ENCODE assay signal across 8 cellular contexts in genomic region chr2:1750935-1751767, GRCh38. TPM values are rescaled to one million over a fixed set of nuclear protein-coding genes. Genes with fewer than 3 reads are reported as not detected.
DNase-seq lines count a peak whose midpoint lies in the region; ATAC-seq and TF ChIP-seq lines count a peak whose summit lies in the region.

No MANE protein-coding gene starts in this region.

- H3K27me3 ChIP-seq in GM06990 (replicated peaks; ENCODE audit: control insufficient read depth, insufficient read depth, low read length), result no peaks in the 10 kb centered on the region
- H3K27me3 ChIP-seq in gastroesophageal sphincter, result peaks cover 19% of the 10 kb centered on the region
- no peaks in the 10 kb centered on the region for H3K27me3 ChIP-seq in parathyroid adenoma (ENCODE audit: control insufficient read depth, insufficient read depth, low read length)

- TF ChIP-seq POLR2A in gastroesophageal sphincter (IDR thresholded peaks at IDR 0.05), result no peak

- H3K9me3 ChIP-seq in gastroesophageal sphincter (no peaks in the 10 kb centered on the region), parathyroid adenoma (ENCODE audit: control insufficient read depth, low read length) (no peaks in the 10 kb centered on the region)

- no peak overlapping the region for H3K4me2 ChIP-seq in parathyroid adenoma (ENCODE audit: low read length)

- H3K4me3 ChIP-seq in GM06990 (replicated peaks; ENCODE audit: low read depth, low read length), result no peak overlapping the region
- H3K4me3 ChIP-seq in gastroesophageal sphincter, result no peak overlapping the region
- H3K4me3 ChIP-seq in parathyroid adenoma (ENCODE audit: low read depth, low read length), result no peak overlapping the region

- H3K36me3 ChIP-seq in GM06990 (ENCODE audit: control insufficient read depth, insufficient read depth, low read length) (no peaks in the 10 kb centered on the region), gastroesophageal sphincter (no peaks in the 10 kb centered on the region), parathyroid adenoma (ENCODE audit: control insufficient read depth, insufficient read depth, low read length) (no peaks in the 10 kb centered on the region)

- ATAC-seq in HG03432 (IDR thresholded peaks at IDR 0.05; ENCODE audit: unreplicated experiment) (peak; percentile 69), gastroesophageal sphincter (peak; percentile 84), HG03135 (IDR thresholded peaks at IDR 0.05; ENCODE audit: unreplicated experiment) (no peak), HG03520 (IDR thresholded peaks at IDR 0.05; ENCODE audit: unreplicated experiment) (no peak)
- ATAC-seq in activated T-cell treated with anti-CD3 and anti-CD28 coated beads, Interleukin-2, amount 50 U/mL, for 4 hours, result peak; percentile 67

- no peak for DNase-seq in GM06990 (ENCODE audit: extremely low read depth, insufficient read length)
- peak; percentile 74 for DNase-seq in NCI-H748 (lab: John Stamatoyannopoulos, UW; ENCODE audit: unreplicated experiment)
- peak; percentile 29 for DNase-seq in activated T-cell treated with anti-CD3 and anti-CD28 coated beads, Interleukin-2, amount 50 U/mL, for 4 hours

- peak; percentile 58 for TF ChIP-seq CTCF in GM06990 (IDR thresholded peaks at IDR 0.05; ENCODE audit: insufficient read depth, low read length, poor library complexity, severe bottlenecking)
- peak in 3 of 4 experiments; percentile 78 to 94 (median 83) for TF ChIP-seq CTCF in gastroesophageal sphincter (IDR thresholded peaks at IDR 0.05)
- TF ChIP-seq CTCF in parathyroid adenoma (IDR thresholded peaks at IDR 0.05), result peak; percentile 80

- peaks cover 19% of the 10 kb centered on the region for H3K27me3 Mint-ChIP-seq in activated T-cell treated with anti-CD3 and anti-CD28 coated beads, Interleukin-2, amount 50 U/mL, for 4 hours (ENCODE audit: low read depth)

- H3K79me2 ChIP-seq in parathyroid adenoma, result no peaks in the 10 kb centered on the region

- no peak overlapping the region for H3K4me3 Mint-ChIP-seq in activated T-cell treated with anti-CD3 and anti-CD28 coated beads, Interleukin-2, amount 50 U/mL, for 4 hours

- peaks cover 3% of the 10 kb centered on the region for H3K9me3 Mint-ChIP-seq in activated T-cell treated with anti-CD3 and anti-CD28 coated beads, Interleukin-2, amount 50 U/mL, for 4 hours

- 23 to 70% methylated on average over 7 to 13 of the region's 24 CpGs for WGBS in gastroesophageal sphincter (ENCODE audit: low coverage in 1 of 2), 2 donors

- H3K4me1 Mint-ChIP-seq in activated T-cell treated with anti-CD3 and anti-CD28 coated beads, Interleukin-2, amount 50 U/mL, for 4 hours (ENCODE audit: low read depth), result peaks cover 2% of the 10 kb centered on the region

- H3K27ac ChIP-seq in gastroesophageal sphincter, result peak overlapping the region in 2 of 4 donors; percentile 39 to 63
- no peak overlapping the region for H3K27ac ChIP-seq in parathyroid adenoma

- H3K4me1 ChIP-seq in gastroesophageal sphincter, result peaks cover 0 to 18% (median 0%) of the 10 kb centered on the region in 3 donors
- no peaks in the 10 kb centered on the region for H3K4me1 ChIP-seq in parathyroid adenoma

- H3K36me3 Mint-ChIP-seq in activated T-cell treated with anti-CD3 and anti-CD28 coated beads, Interleukin-2, amount 50 U/mL, for 4 hours (ENCODE audit: insufficient read depth), result no peaks in the 10 kb centered on the region

- no peak overlapping the region for H3K9ac ChIP-seq in parathyroid adenoma

- no peak overlapping the region for H2AFZ ChIP-seq in parathyroid adenoma

- no peak for TF ChIP-seq EP300 in gastroesophageal sphincter (IDR thresholded peaks at IDR 0.05)

RNA-seq across cellular contexts. Expression of gene PXDN, which starts 6.8 kb away (rescaled TPM):
- total RNA-seq in activated T-cell treated with anti-CD3 and anti-CD28 coated beads, Interleukin-2, amount 50 U/mL, for 4 hours, result 1 to 10 TPM in 2 of 3 donors, under 1 TPM in 1; 0.76 to 1.2 (median 1.2) TPM
- 10 to 100 TPM; 19.9 to 95.9 (median 60.9) TPM for total RNA-seq in gastroesophageal sphincter

Comparison
In these comparisons a context has a peak if more than half of its experiments do, and no peak if none do; other contexts are left out.
1. ATAC-seq: peak in HG03432 (single experiment), activated T-cell treated with anti-CD3 and anti-CD28 coated beads, Interleukin-2, amount 50 U/mL, for 4 hours (2 of 2) and gastroesophageal sphincter (single experiment); none in HG03135 (single experiment) and HG03520 (single experiment).
2. RNA of gene PXDN, which starts 6.8 kb away (total RNA-seq): 19.9 to 95.9 TPM in gastroesophageal sphincter; 0.76 to 1.2 TPM in activated T-cell treated with anti-CD3 and anti-CD28 coated beads, Interleukin-2, amount 50 U/mL, for 4 hours; every median in the first group is over 4 times any median in the second.
3. Peak in every context shown above with its lines, with median percentiles within 50 percentile points of each other: CTCF ChIP-seq.